In genomic region chr15:56240390-56240789, GRCh38 we compare ENCODE assay signal across 18 cellular contexts. TPM values are rescaled to one million over a fixed set of nuclear protein-coding genes. Genes with fewer than 3 reads are reported as not detected.
A peak's percentile ranks its signal among the peaks of the same experiment; 100 is the strongest.
DNase-seq lines count a peak whose midpoint lies in the region; ATAC-seq, FAIRE-seq and TF ChIP-seq lines count a peak whose summit lies in the region.
"Had no signal": no experiment of that assay in that cellular context is flagged by ENCODE, and none has a peak within 500 bp of the region (broad histone marks: within the 10 kb centered on the region; RNA-seq: fewer than 3 reads in every experiment).

No MANE protein-coding gene starts in this region.

- H3K9ac ChIP-seq in GM23248 (peak overlapping the region; percentile 88), keratinocyte (ENCODE audit: control insufficient read depth, extremely low read depth, insufficient read depth, low read length) (no peak overlapping the region)

- H3K4me2 ChIP-seq in GM23248 (ENCODE audit: unreplicated experiment): peak overlapping the region; percentile 92
- peak overlapping the region; percentile 94 for H3K4me2 ChIP-seq in keratinocyte (ENCODE audit: control insufficient read depth, extremely low read depth, insufficient read depth, low read depth, low read length)

- FAIRE-seq in keratinocyte (lab: Jason Lieb, UNC): no peak

- CTCF ChIA-PET in GM10248 (lab: Yijun Ruan, JAX): interaction anchor here (1.3 kb wide), 1 partner anchor 9 kb away, joined by 5 read pairs; no protein-coding TSS in a partner anchor

- H2AFZ ChIP-seq in GM23248 (no peak overlapping the region), keratinocyte (ENCODE audit: control insufficient read depth, low read length) (no peak overlapping the region)

- H3F3A ChIP-seq in GM23248 (ENCODE audit: insufficient read depth): peaks cover 15% of the 10 kb centered on the region; the same call in 1 of the 2 replicates

- peak overlapping the region; percentile 33 for H3K4me3 Mint-ChIP-seq in activated T-helper 1 cell treated with anti-CD3 and anti-CD28 coated beads, Interleukin-12 subunit alpha, Interleukin-12 subunit beta, Interleukin-2, Interleukin-4 antibody, amounts not matched to agents 30 ng/mL and 10 ng/mL and 1 ng/mL, durations not matched to agents 14 hours and 24 hours and 36 hours

- no peak overlapping the region for H3K27ac Mint-ChIP-seq in activated T-helper 1 cell treated with anti-CD3 and anti-CD28 coated beads, Interleukin-12 subunit alpha, Interleukin-12 subunit beta, Interleukin-2, Interleukin-4 antibody, amounts not matched to agents 30 ng/mL and 10 ng/mL and 1 ng/mL, durations not matched to agents 14 hours and 24 hours and 36 hours

- POLR2A ChIA-PET in GM10248 (lab: Yijun Ruan, JAX): no interaction called here

- H3K9me3 ChIP-seq in GM23248 (ENCODE audit: low read depth) (no peaks in the 10 kb centered on the region), keratinocyte (ENCODE audit: control insufficient read depth, low read depth, low read length) (no peaks in the 10 kb centered on the region), aorta (ENCODE audit: control insufficient read depth, low read length) (no peaks in the 10 kb centered on the region)
- H3K9me3 ChIP-seq: gastroesophageal sphincter, SJCRH30 had no signal

- H3K36me3 ChIP-seq in GM23248 (ENCODE audit: low read depth) (peaks cover 4% of the 10 kb centered on the region; the same call in 1 of the 2 replicates), keratinocyte (ENCODE audit: control insufficient read depth in 2 of 2, extremely low read depth in 1 of 2, insufficient read depth in 2 of 2, low read length in 2 of 2) (peaks cover 0 to 3% of the 10 kb centered on the region in 2 experiments), aorta (ENCODE audit: control insufficient read depth in 1 of 2, insufficient read depth in 2 of 2, low read length in 1 of 2) (no peaks in the 10 kb centered on the region)
- H3K36me3 ChIP-seq: gastroesophageal sphincter had no signal

- no peaks in the 10 kb centered on the region for H3K27me3 Mint-ChIP-seq in activated T-helper 1 cell treated with anti-CD3 and anti-CD28 coated beads, Interleukin-12 subunit alpha, Interleukin-12 subunit beta, Interleukin-2, Interleukin-4 antibody, amounts not matched to agents 30 ng/mL and 10 ng/mL and 1 ng/mL, durations not matched to agents 14 hours and 24 hours and 36 hours (ENCODE audit: insufficient read depth)

- no peaks in the 10 kb centered on the region for H3K9me1 ChIP-seq in keratinocyte (ENCODE audit: control insufficient read depth, extremely low read depth, insufficient read depth, low read length)

- H3K9me3 Mint-ChIP-seq in activated T-helper 1 cell treated with anti-CD3 and anti-CD28 coated beads, Interleukin-12 subunit alpha, Interleukin-12 subunit beta, Interleukin-2, Interleukin-4 antibody, amounts not matched to agents 30 ng/mL and 10 ng/mL and 1 ng/mL, durations not matched to agents 14 hours and 24 hours and 36 hours: peaks cover 2% of the 10 kb centered on the region

- H3K4me1 Mint-ChIP-seq in activated T-helper 1 cell treated with anti-CD3 and anti-CD28 coated beads, Interleukin-12 subunit alpha, Interleukin-12 subunit beta, Interleukin-2, Interleukin-4 antibody, amounts not matched to agents 30 ng/mL and 10 ng/mL and 1 ng/mL, durations not matched to agents 14 hours and 24 hours and 36 hours (ENCODE audit: low read depth): peaks cover 68% of the 10 kb centered on the region

- H3K27me3 ChIP-seq in GM23248 (replicated peaks; ENCODE audit: insufficient read depth) (no peaks in the 10 kb centered on the region), keratinocyte (ENCODE audit: control insufficient read depth, extremely low read depth, insufficient read depth, low read length) (no peaks in the 10 kb centered on the region), aorta (ENCODE audit: control insufficient read depth in 1 of 2, insufficient read depth in 2 of 2, low read length in 1 of 2) (no peaks in the 10 kb centered on the region)
- H3K27me3 ChIP-seq: BLaER1, gastroesophageal sphincter, SJCRH30 had no signal

- intact Hi-C loops in activated T-helper 1 cell treated with anti-CD3 and anti-CD28 coated beads, Interleukin-12 subunit alpha, Interleukin-12 subunit beta, Interleukin-2, Interleukin-4 antibody, amounts not matched to agents 30 ng/mL and 10 ng/mL and 1 ng/mL, durations not matched to agents 14 hours and 24 hours and 36 hours (cut with micrococcal nuclease): loop anchor here (5.0 to 10.0 kb wide), 7 partner anchors 326 to 1467 kb away; partner anchors contain the start of genes CCPG1, PIERCE2, PIGB and PIGBOS1
- intact Hi-C loops in aorta (cut with DNase I): loop anchor here in 1 of 2 donors (10.0 kb wide), 2 partner anchors 136 to 246 kb away; partner anchors contain the start of gene NEDD4

- H4K20me1 ChIP-seq in GM23248 (ENCODE audit: insufficient read depth): no peaks in the 10 kb centered on the region
- H4K20me1 ChIP-seq in keratinocyte (ENCODE audit: control insufficient read depth, extremely low read depth, insufficient read depth, low read length): no peaks in the 10 kb centered on the region

- H3K27ac ChIP-seq in GM23248 (peak overlapping the region; percentile 38), keratinocyte (ENCODE audit: control insufficient read depth, insufficient read depth, low read length) (peak overlapping the region; percentile 18), aorta (ENCODE audit: low read depth in 1 of 2, low read length in 2 of 2) (no peak overlapping the region)
- H3K27ac ChIP-seq: BLaER1, gastroesophageal sphincter, SJCRH30 had no signal

- DNase-seq in AG10803 (ENCODE audit: low read depth): no peak
- no peak for DNase-seq in GM23248
- DNase-seq in activated T-helper 1 cell treated with anti-CD3 and anti-CD28 coated beads, Interleukin-12 subunit alpha, Interleukin-12 subunit beta, Interleukin-2, Interleukin-4 antibody, amounts not matched to agents 30 ng/mL and 10 ng/mL and 1 ng/mL, durations not matched to agents 14 hours and 24 hours and 36 hours (ENCODE audit: low spot score): no peak
- DNase-seq in keratinocyte (ENCODE audit: low read depth, low spot score): no peak
- no peak for DNase-seq in aorta
- DNase-seq in GM10248 (ENCODE audit: extremely low spot score): no peak
- DNase-seq: activated CD8-positive, alpha-beta memory T cell treated with anti-CD3 and anti-CD28 coated beads, Interleukin-2, amount 50 U/mL, for 48 hours; anterior cingulate cortex; effector CD8-positive, alpha-beta T cell; EL; Kasumi-1; NCI-H2081; SJCRH30; stimulated activated CD4-positive, alpha-beta T cell treated with anti-CD3 and anti-CD28 coated beads, Interleukin-2, amount 100 ng/mL, for 48 hours had no signal

- peaks cover 85% of the 10 kb centered on the region for H3K79me2 ChIP-seq in GM23248 (ENCODE audit: insufficient read depth)
- H3K79me2 ChIP-seq in keratinocyte (ENCODE audit: control insufficient read depth, insufficient read depth, low read length): peaks cover 86% of the 10 kb centered on the region

- no peak for ATAC-seq in HG02763 (IDR thresholded peaks at IDR 0.05; ENCODE audit: unreplicated experiment)
- ATAC-seq in aorta (ENCODE audit: low FRiP score): no peak
- ATAC-seq in GM18517 (IDR thresholded peaks at IDR 0.05; ENCODE audit: unreplicated experiment): no peak
- ATAC-seq: gastroesophageal sphincter had no signal

- dilution Hi-C loops in keratinocyte (cut with MboI; ENCODE audit: extremely low pct_ligation_motif_present, low sequenced_read_pairs): no loop called here

- H3K36me3 Mint-ChIP-seq in activated T-helper 1 cell treated with anti-CD3 and anti-CD28 coated beads, Interleukin-12 subunit alpha, Interleukin-12 subunit beta, Interleukin-2, Interleukin-4 antibody, amounts not matched to agents 30 ng/mL and 10 ng/mL and 1 ng/mL, durations not matched to agents 14 hours and 24 hours and 36 hours (ENCODE audit: low read depth): peaks cover 26% of the 10 kb centered on the region

- H3K4me3 ChIP-seq in AG10803 (ENCODE audit: low read length) (peak overlapping the region; percentile 15), GM23248 (peak overlapping the region; percentile 89), keratinocyte (ENCODE audit: control insufficient read depth in 2 of 3, extremely low read depth in 1 of 3, insufficient read depth in 2 of 3, low read depth in 1 of 3, low read length in 3 of 3) (peak overlapping the region in 1 of 3 experiments; percentile 98), aorta (ENCODE audit: low read length in 2 of 2) (no peak overlapping the region)
- H3K4me3 ChIP-seq: gastroesophageal sphincter had no signal

- in situ Hi-C loops in GM23248 (cut with MboI): no loop called here

- no peaks in the 10 kb centered on the region for H3K9me2 ChIP-seq in GM23248 (ENCODE audit: insufficient read depth)

- TF ChIP-seq CTCF in AG10803 (conservative IDR thresholded peaks at IDR 0.05; ENCODE audit: low read length) (no peak), keratinocyte (optimal IDR thresholded peaks at IDR 0.05 in 1 of 3, IDR thresholded peaks at IDR 0.05 in 1 of 3, conservative IDR thresholded peaks at IDR 0.05 in 1 of 3; ENCODE audit: extremely low read depth in 1 of 3, insufficient read depth in 2 of 3, low read length in 3 of 3) (no peak), GM10248 (IDR thresholded peaks at IDR 0.05; ENCODE audit: control extremely low read depth, extremely low read depth, low read depth, missing control alignments) (no peak)

- peaks cover 31% of the 10 kb centered on the region for H3K4me1 ChIP-seq in GM23248 (ENCODE audit: insufficient read depth)
- H3K4me1 ChIP-seq in keratinocyte (ENCODE audit: control insufficient read depth, extremely low read depth, insufficient read depth, low read length): peaks cover 23% of the 10 kb centered on the region
- H3K4me1 ChIP-seq in aorta (ENCODE audit: control insufficient read depth in 1 of 2, insufficient read depth in 2 of 2, low read length in 2 of 2): no peaks in the 10 kb centered on the region

RNA-seq across cellular contexts. Expression of gene RFX7, which starts 3.3 kb away (rescaled TPM):
- total RNA-seq in GM23248 (2014; rRNA removed; shearing (Covaris generic)): 5.8 and 6.3 TPM in 2 replicates
- 4.0 and 4.4 TPM in 2 replicates for polyA plus RNA-seq in GM23248 (2016; fragmentation: Nextera tagmentation; extraction: Ambion mirVana)
- 40.7 and 41.7 TPM in 2 replicates for total RNA-seq in activated T-helper 1 cell treated with anti-CD3 and anti-CD28 coated beads, Interleukin-12 subunit alpha, Interleukin-12 subunit beta, Interleukin-2, Interleukin-4 antibody, amounts not matched to agents 30 ng/mL and 10 ng/mL and 1 ng/mL, durations not matched to agents 14 hours and 24 hours and 36 hours
- 9.8 to 16.3 TPM (median 13.6 TPM) in 3 replicates for polyA plus RNA-seq in keratinocyte
- polyA plus RNA-seq in keratinocyte (2011; ENCODE audit: low read depth): 3.4 TPM
- polyA plus RNA-seq in keratinocyte (2011; cell fraction: cytosol; rRNA removed): 6.2 and 10.2 TPM in 2 replicates
- polyA plus RNA-seq in keratinocyte (2011; cell fraction: nucleus; rRNA removed): 43.5 and 51.2 TPM in 2 replicates
- polyA plus RNA-seq in keratinocyte (2012; ENCODE audit: low replicate concordance): 7.5 and 13.8 TPM in 2 replicates
- 37.1 to 60.8 TPM (median 39.0 TPM) in 3 replicates for polyA minus RNA-seq in keratinocyte
- polyA minus RNA-seq in keratinocyte (2011; cell fraction: cytosol; rRNA and poly(A)+ RNA removed): 10.7 TPM
- 25.4 and 56.8 TPM in 2 replicates for polyA minus RNA-seq in keratinocyte (2011; cell fraction: nucleus; rRNA and poly(A)+ RNA removed)
- total RNA-seq in aorta: 10 to 100 TPM; 17.4 to 22.1 TPM
- polyA plus RNA-seq in aorta: 1 to 10 TPM; 1.0 to 2.0 TPM

Comparison
In these comparisons a context has a peak if more than half of its experiments do, and no peak if none do; other contexts are left out.
1. H3K4me3 ChIP-seq: peak in AG10803 (single experiment) and GM23248 (single experiment); none in aorta (0 of 2).
2. H3K27ac ChIP-seq: peak in GM23248 (single experiment) and keratinocyte (single experiment); none in aorta (0 of 2).